ENCODE assay signal across 1 cellular context in the genomic region with DNA sequence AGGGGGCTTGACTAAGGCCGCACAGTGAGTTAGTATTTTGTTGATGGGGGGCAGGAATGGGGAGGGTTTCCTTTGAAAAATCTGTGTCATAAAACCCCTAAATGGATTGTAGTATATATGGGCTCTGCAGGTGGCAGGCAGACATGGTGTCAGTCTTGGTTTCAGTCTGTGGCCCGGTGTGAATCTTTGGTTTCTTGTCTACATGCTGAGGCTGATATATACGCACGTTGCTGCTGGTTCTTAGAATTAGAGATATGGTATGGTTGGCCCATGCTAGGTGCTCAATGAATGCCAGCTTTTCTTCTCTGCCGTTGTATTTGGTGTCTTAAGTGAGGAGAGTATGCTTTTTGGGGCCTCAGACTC.
TF ChIP-seq lines count a peak whose summit lies in the region.

No MANE protein-coding gene starts in this region.

TF ChIP-seq in HepG2, 621 proteins besides CTCF, POLR2A, EP300 and RAD21 (continued from another document):
- TF ChIP-seq, protein P1, sequence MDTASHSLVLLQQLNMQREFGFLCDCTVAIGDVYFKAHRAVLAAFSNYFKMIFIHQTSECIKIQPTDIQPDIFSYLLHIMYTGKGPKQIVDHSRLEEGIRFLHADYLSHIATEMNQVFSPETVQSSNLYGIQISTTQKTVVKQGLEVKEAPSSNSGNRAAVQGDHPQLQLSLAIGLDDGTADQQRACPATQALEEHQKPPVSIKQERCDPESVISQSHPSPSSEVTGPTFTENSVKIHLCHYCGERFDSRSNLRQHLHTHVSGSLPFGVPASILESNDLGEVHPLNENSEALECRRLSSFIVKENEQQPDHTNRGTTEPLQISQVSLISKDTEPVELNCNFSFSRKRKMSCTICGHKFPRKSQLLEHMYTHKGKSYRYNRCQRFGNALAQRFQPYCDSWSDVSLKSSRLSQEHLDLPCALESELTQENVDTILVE (CRISPR knock-in tag; IDR thresholded peaks at IDR 0.05) = no peak
- TF ChIP-seq, protein P2, sequence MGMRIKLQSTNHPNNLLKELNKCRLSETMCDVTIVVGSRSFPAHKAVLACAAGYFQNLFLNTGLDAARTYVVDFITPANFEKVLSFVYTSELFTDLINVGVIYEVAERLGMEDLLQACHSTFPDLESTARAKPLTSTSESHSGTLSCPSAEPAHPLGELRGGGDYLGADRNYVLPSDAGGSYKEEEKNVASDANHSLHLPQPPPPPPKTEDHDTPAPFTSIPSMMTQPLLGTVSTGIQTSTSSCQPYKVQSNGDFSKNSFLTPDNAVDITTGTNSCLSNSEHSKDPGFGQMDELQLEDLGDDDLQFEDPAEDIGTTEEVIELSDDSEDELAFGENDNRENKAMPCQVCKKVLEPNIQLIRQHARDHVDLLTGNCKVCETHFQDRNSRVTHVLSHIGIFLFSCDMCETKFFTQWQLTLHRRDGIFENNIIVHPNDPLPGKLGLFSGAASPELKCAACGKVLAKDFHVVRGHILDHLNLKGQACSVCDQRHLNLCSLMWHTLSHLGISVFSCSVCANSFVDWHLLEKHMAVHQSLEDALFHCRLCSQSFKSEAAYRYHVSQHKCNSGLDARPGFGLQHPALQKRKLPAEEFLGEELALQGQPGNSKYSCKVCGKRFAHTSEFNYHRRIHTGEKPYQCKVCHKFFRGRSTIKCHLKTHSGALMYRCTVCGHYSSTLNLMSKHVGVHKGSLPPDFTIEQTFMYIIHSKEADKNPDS (CRISPR knock-in tag; IDR thresholded peaks at IDR 0.05) = no peak
- TF ChIP-seq, protein P3, sequence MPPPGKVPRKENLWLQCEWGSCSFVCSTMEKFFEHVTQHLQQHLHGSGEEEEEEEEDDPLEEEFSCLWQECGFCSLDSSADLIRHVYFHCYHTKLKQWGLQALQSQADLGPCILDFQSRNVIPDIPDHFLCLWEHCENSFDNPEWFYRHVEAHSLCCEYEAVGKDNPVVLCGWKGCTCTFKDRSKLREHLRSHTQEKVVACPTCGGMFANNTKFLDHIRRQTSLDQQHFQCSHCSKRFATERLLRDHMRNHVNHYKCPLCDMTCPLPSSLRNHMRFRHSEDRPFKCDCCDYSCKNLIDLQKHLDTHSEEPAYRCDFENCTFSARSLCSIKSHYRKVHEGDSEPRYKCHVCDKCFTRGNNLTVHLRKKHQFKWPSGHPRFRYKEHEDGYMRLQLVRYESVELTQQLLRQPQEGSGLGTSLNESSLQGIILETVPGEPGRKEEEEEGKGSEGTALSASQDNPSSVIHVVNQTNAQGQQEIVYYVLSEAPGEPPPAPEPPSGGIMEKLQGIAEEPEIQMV (CRISPR knock-in tag; IDR thresholded peaks at IDR 0.05; ENCODE audit: low read depth) = no peak
- TF ChIP-seq SOX13 (IDR thresholded peaks at IDR 0.05) = no peak
- TF ChIP-seq SOX13 (CRISPR knock-in tag; conservative IDR thresholded peaks at IDR 0.05 in 1 of 2, IDR thresholded peaks at IDR 0.05 in 1 of 2) = no peak
